ENCODE assay signal across 27 cellular contexts in the genomic region with DNA sequence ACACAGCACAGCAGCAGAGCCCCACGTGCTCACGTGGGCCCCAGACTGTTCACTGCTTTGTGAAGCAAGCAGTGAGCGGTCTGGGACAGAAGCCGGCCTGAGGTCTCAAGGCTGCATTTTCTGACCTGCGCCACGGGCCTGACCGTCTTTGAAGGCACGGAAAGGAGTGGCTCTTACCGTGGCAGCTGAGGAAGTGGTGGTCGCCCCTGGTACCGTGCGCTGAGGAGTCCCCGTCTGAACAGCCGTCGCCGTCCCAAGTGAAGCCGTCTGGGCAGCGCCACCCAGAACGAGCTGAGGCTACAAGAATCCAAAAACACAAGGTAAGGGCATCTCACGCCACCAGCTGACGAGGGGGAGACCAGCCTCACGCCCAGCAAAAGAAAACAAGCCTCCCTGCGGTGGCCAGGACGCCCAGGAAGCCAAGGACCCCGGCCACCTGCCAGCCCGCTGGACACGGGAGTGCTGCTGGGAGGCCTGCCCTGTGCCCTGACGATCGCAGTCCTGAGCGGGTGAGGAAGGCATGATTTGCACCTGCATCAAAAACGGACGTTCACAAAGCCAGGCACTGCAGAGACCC.
"Had no signal": no experiment of that assay in that cellular context is flagged by ENCODE, and none has a peak within 500 bp of the region (broad histone marks: within the 10 kb centered on the region; RNA-seq: fewer than 3 reads in every experiment).

No MANE protein-coding gene starts in this region.

- FAIRE-seq: colon, endothelial cell of umbilical vein had no signal

- H3K27me3 ChIP-seq: adrenal gland, body of pancreas, esophagus squamous epithelium, gastroesophageal sphincter had no signal

- H3K27ac ChIP-seq: adrenal gland, body of pancreas, epithelial cell of prostate, esophagus squamous epithelium, gastroesophageal sphincter had no signal

- H3K4me3 ChIP-seq: adrenal gland, body of pancreas, esophagus squamous epithelium, gastroesophageal sphincter had no signal

- H3K4me1 ChIP-seq: adrenal gland, body of pancreas had no signal

- H3K27ac Mint-ChIP-seq: activated CD4-positive, alpha-beta memory T cell treated with anti-CD3 and anti-CD28 coated beads for 36 hours; activated CD4-positive, alpha-beta T cell treated with anti-CD3 and anti-CD28 coated beads for 36 hours; activated CD4-positive, alpha-beta T cell treated with anti-CD3 and anti-CD28 coated beads, Interleukin-2, amount 10 ng/mL, durations not matched to agents 24 days and 14 days; activated CD8-positive, alpha-beta memory T cell treated with anti-CD3 and anti-CD28 coated beads, Interleukin-2, amount 10 ng/mL, durations not matched to agents 7 days and 5 days; activated CD8-positive, alpha-beta T cell treated with anti-CD3 and anti-CD28 coated beads, Interleukin-2, amount 10 ng/mL, durations not matched to agents 7 days and 5 days; activated naive CD4-positive, alpha-beta T cell treated with anti-CD3 and anti-CD28 coated beads for 36 hours; activated naive CD4-positive, alpha-beta T cell treated with anti-CD3 and anti-CD28 coated beads, Interleukin-2, amount 50 U/mL, for 24 hours; activated naive CD8-positive, alpha-beta T cell treated with anti-CD3 and anti-CD28 coated beads for 36 hours; activated naive CD8-positive, alpha-beta T cell treated with anti-CD3 and anti-CD28 coated beads, Interleukin-2, amount 50 U/mL, for 24 hours; activated T-helper 1 cell treated with anti-CD3 and anti-CD28 coated beads, Interleukin-12 subunit alpha, Interleukin-12 subunit beta, Interleukin-2, Interleukin-4 antibody, amounts not matched to agents 30 ng/mL and 10 ng/mL and 1 ng/mL, durations not matched to agents 14 hours and 24 hours and 36 hours; activated T-helper 2 cell treated with anti-CD3 and anti-CD28 coated beads, Interferon-gamma antibody, Interleukin-2, Interleukin-4, amounts not matched to agents 10 μg/mL and 5 μg/mL and 100 μg/mL, durations not matched to agents 14 hours and 24 hours and 36 hours had no signal

- DNase-seq: activated CD4-positive, alpha-beta memory T cell treated with anti-CD3 and anti-CD28 coated beads for 36 hours; activated CD4-positive, alpha-beta T cell treated with anti-CD3 and anti-CD28 coated beads for 36 hours; activated CD4-positive, alpha-beta T cell treated with anti-CD3 and anti-CD28 coated beads, Interleukin-2, amount 10 ng/mL, durations not matched to agents 24 days and 14 days; activated CD4-positive, CD25-positive, alpha-beta regulatory T cell treated with anti-CD3 and anti-CD28 coated beads, Interleukin-2, amount 50 U/mL, for 72 hours; activated CD8-positive, alpha-beta memory T cell treated with anti-CD3 and anti-CD28 coated beads, Interleukin-2, amount 10 ng/mL, durations not matched to agents 7 days and 5 days; activated CD8-positive, alpha-beta memory T cell treated with anti-CD3 and anti-CD28 coated beads, Interleukin-2, amount 50 U/mL, for 4 hours; activated CD8-positive, alpha-beta T cell treated with anti-CD3 and anti-CD28 coated beads, Interleukin-2, amount 10 ng/mL, durations not matched to agents 7 days and 5 days; activated effector memory CD4-positive, alpha-beta T cell treated with anti-CD3 and anti-CD28 coated beads, Interleukin-2, amount 50 U/mL, for 16 hours; activated naive CD4-positive, alpha-beta T cell treated with anti-CD3 and anti-CD28 coated beads for 36 hours; activated naive CD8-positive, alpha-beta T cell treated with anti-CD3 and anti-CD28 coated beads for 36 hours; activated naive CD8-positive, alpha-beta T cell treated with anti-CD3 and anti-CD28 coated beads, Interleukin-2, amount 50 U/mL, for 24 hours; activated T-cell treated with anti-CD3 and anti-CD28 coated beads, Interleukin-2, amount 50 U/mL, for 1 hour; activated T-cell treated with anti-CD3 and anti-CD28 coated beads, Interleukin-2, amount 50 U/mL, for 48 hours; adrenal gland; aorta; body of pancreas; cortex of kidney; esophagus squamous epithelium; foreskin melanocyte; T-helper 2 cell had no signal

- H3K9me3 ChIP-seq: adrenal gland, body of pancreas, esophagus squamous epithelium, gastroesophageal sphincter had no signal

- H3K4me3 Mint-ChIP-seq: activated CD4-positive, alpha-beta memory T cell treated with anti-CD3 and anti-CD28 coated beads for 36 hours; activated CD4-positive, alpha-beta T cell treated with anti-CD3 and anti-CD28 coated beads for 36 hours; activated CD4-positive, alpha-beta T cell treated with anti-CD3 and anti-CD28 coated beads, Interleukin-2, amount 10 ng/mL, durations not matched to agents 24 days and 14 days; activated CD8-positive, alpha-beta memory T cell treated with anti-CD3 and anti-CD28 coated beads, Interleukin-2, amount 10 ng/mL, durations not matched to agents 7 days and 5 days; activated CD8-positive, alpha-beta T cell treated with anti-CD3 and anti-CD28 coated beads, Interleukin-2, amount 10 ng/mL, durations not matched to agents 7 days and 5 days; activated naive CD4-positive, alpha-beta T cell treated with anti-CD3 and anti-CD28 coated beads for 36 hours; activated naive CD4-positive, alpha-beta T cell treated with anti-CD3 and anti-CD28 coated beads, Interleukin-2, amount 50 U/mL, for 24 hours; activated naive CD8-positive, alpha-beta T cell treated with anti-CD3 and anti-CD28 coated beads for 36 hours; activated naive CD8-positive, alpha-beta T cell treated with anti-CD3 and anti-CD28 coated beads, Interleukin-2, amount 50 U/mL, for 24 hours; activated T-helper 1 cell treated with anti-CD3 and anti-CD28 coated beads, Interleukin-12 subunit alpha, Interleukin-12 subunit beta, Interleukin-2, Interleukin-4 antibody, amounts not matched to agents 30 ng/mL and 10 ng/mL and 1 ng/mL, durations not matched to agents 14 hours and 24 hours and 36 hours had no signal

- H3K27me3 Mint-ChIP-seq: activated CD4-positive, alpha-beta memory T cell treated with anti-CD3 and anti-CD28 coated beads for 36 hours; activated CD4-positive, alpha-beta T cell treated with anti-CD3 and anti-CD28 coated beads for 36 hours; activated CD4-positive, alpha-beta T cell treated with anti-CD3 and anti-CD28 coated beads, Interleukin-2, amount 10 ng/mL, durations not matched to agents 24 days and 14 days; activated CD8-positive, alpha-beta memory T cell treated with anti-CD3 and anti-CD28 coated beads, Interleukin-2, amount 10 ng/mL, durations not matched to agents 7 days and 5 days; activated naive CD4-positive, alpha-beta T cell treated with anti-CD3 and anti-CD28 coated beads, Interleukin-2, amount 50 U/mL, for 24 hours; activated naive CD8-positive, alpha-beta T cell treated with anti-CD3 and anti-CD28 coated beads for 36 hours; activated naive CD8-positive, alpha-beta T cell treated with anti-CD3 and anti-CD28 coated beads, Interleukin-2, amount 50 U/mL, for 24 hours had no signal

- H3K9me3 Mint-ChIP-seq: activated CD4-positive, alpha-beta memory T cell treated with anti-CD3 and anti-CD28 coated beads for 36 hours; activated CD4-positive, alpha-beta T cell treated with anti-CD3 and anti-CD28 coated beads, Interleukin-2, amount 10 ng/mL, durations not matched to agents 24 days and 14 days; activated naive CD4-positive, alpha-beta T cell treated with anti-CD3 and anti-CD28 coated beads for 36 hours; activated naive CD4-positive, alpha-beta T cell treated with anti-CD3 and anti-CD28 coated beads, Interleukin-2, amount 50 U/mL, for 24 hours; activated naive CD8-positive, alpha-beta T cell treated with anti-CD3 and anti-CD28 coated beads for 36 hours; activated naive CD8-positive, alpha-beta T cell treated with anti-CD3 and anti-CD28 coated beads, Interleukin-2, amount 50 U/mL, for 24 hours; activated T-helper 1 cell treated with anti-CD3 and anti-CD28 coated beads, Interleukin-12 subunit alpha, Interleukin-12 subunit beta, Interleukin-2, Interleukin-4 antibody, amounts not matched to agents 30 ng/mL and 10 ng/mL and 1 ng/mL, durations not matched to agents 14 hours and 24 hours and 36 hours; activated T-helper 2 cell treated with anti-CD3 and anti-CD28 coated beads, Interferon-gamma antibody, Interleukin-2, Interleukin-4, amounts not matched to agents 10 μg/mL and 5 μg/mL and 100 μg/mL, durations not matched to agents 14 hours and 24 hours and 36 hours had no signal
